Comparison of ENCODE assay signal across 10 cellular contexts in the genomic region with DNA sequence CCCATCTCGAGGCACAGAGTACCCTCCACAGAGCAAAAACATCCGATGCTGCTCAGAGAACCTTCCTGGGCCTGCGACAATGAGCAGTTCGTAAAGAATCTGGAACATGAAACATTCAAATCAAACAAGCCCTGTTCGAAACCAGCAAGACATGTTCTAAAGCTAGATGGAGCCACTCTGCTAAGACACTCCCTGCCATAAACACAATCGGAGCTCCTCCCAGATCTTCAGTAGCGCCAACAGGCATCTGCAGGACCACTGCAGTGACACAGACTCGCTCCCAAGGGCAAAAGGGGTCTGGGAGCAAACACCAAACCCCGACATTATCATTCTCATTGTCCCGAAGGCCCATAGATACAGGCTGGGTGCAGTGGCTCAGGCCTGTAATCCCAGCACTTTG.
DNase-seq lines count a peak whose midpoint lies in the region; ATAC-seq, FAIRE-seq and TF ChIP-seq lines count a peak whose summit lies in the region.
"Had no signal": no experiment of that assay in that cellular context is flagged by ENCODE, and none has a peak within 500 bp of the region (broad histone marks: within the 10 kb centered on the region; RNA-seq: fewer than 3 reads in every experiment).

No MANE protein-coding gene starts in this region.

- peaks cover 2 to 34% of the 10 kb centered on the region in 2 experiments; a peak in 4 of 5 replicates for H3K36me3 ChIP-seq in HepG2 (replicated peaks in 1 of 2; ENCODE audit: control insufficient read depth in 1 of 2, insufficient read depth in 2 of 2, low read length in 2 of 2)
- H3K36me3 ChIP-seq in naive thymus-derived CD4-positive, alpha-beta T cell (ENCODE audit: control insufficient read depth in 2 of 3, insufficient read depth in 3 of 3, low read length in 3 of 3): no peaks in the 10 kb centered on the region

- no peak overlapping the region for H2AFZ ChIP-seq in HepG2 (ENCODE audit: low read length)

- BruUV-seq in HepG2 (replicated peaks; lab: Mats Ljungman, UMichigan): no TSS peak

- peaks cover 53% of the 10 kb centered on the region for H3K4me1 Mint-ChIP-seq in dendritic cell treated with granulocyte-macrophage colony-stimulating factor and Interleukin-4, amounts not matched to agents 40 ng/mL and 50 ng/mL, for 4 days (ENCODE audit: low read depth)
- peaks cover 0 to 2% (median 0%) of the 10 kb centered on the region in 7 donors for H3K4me1 Mint-ChIP-seq in naive thymus-derived CD4-positive, alpha-beta T cell
- no peaks in the 10 kb centered on the region for H3K4me1 Mint-ChIP-seq in activated T-cell treated with anti-CD3 and anti-CD28 coated beads, Interleukin-2, amount 50 U/mL, for 4 hours (ENCODE audit: low read depth)

- H3K4me1 ChIP-seq in HepG2 (ENCODE audit: insufficient read depth, low read length): peaks cover 67% of the 10 kb centered on the region
- no peaks in the 10 kb centered on the region for H3K4me1 ChIP-seq in naive thymus-derived CD4-positive, alpha-beta T cell (ENCODE audit: control insufficient read depth in 2 of 2, insufficient read depth in 2 of 2, low read length in 2 of 2)

- H3K4me2 ChIP-seq in HepG2 (ENCODE audit: low read depth, low read length): no peak overlapping the region

- POLR2A ChIA-PET in HepG2 (lab: Yijun Ruan, JAX): interaction anchor here (0.6 to 1.1 kb wide), 2 partner anchors 10 to 16 kb away, joined by 3 read pairs; no protein-coding TSS in a partner anchor
- POLR2A ChIA-PET in naive thymus-derived CD4-positive, alpha-beta T cell (lab: Charles Lee): no interaction called here

- H3K9me3 Mint-ChIP-seq in dendritic cell treated with granulocyte-macrophage colony-stimulating factor and Interleukin-4, amounts not matched to agents 40 ng/mL and 50 ng/mL, for 4 days: no peaks in the 10 kb centered on the region
- H3K9me3 Mint-ChIP-seq in naive thymus-derived CD4-positive, alpha-beta T cell: peaks cover 0 to 4% (median 0%) of the 10 kb centered on the region in 11 donors
- no peaks in the 10 kb centered on the region for H3K9me3 Mint-ChIP-seq in activated T-cell treated with anti-CD3 and anti-CD28 coated beads, Interleukin-2, amount 50 U/mL, for 4 hours
- H3K9me3 Mint-ChIP-seq: WTC11 had no signal

- no peak for DNase-seq in HFF-Myc (ENCODE audit: extremely low read depth, low read depth)
- DNase-seq in HepG2 (ENCODE audit: low spot score): no peak
- peak in 1 of 49 donors; percentile 33 for DNase-seq in substantia nigra (lab: John Stamatoyannopoulos, UW)
- no peak for DNase-seq in naive thymus-derived CD4-positive, alpha-beta T cell
- DNase-seq in activated T-cell treated with anti-CD3 and anti-CD28 coated beads, Interleukin-2, amount 50 U/mL, for 4 hours: no peak
- no peak for DNase-seq in cortex of kidney (lab: John Stamatoyannopoulos, UW)
- no peak for DNase-seq in HPDE6-E6E7 (ENCODE audit: extremely low spot score)
- DNase-seq: NCI-H526 treated with DMSO at 0.1 percent for 48 hours had no signal

- H3K27ac ChIP-seq in HepG2 (ENCODE audit: extremely low read length, insufficient read depth, low read length): no peak overlapping the region
- H3K27ac ChIP-seq in substantia nigra (ENCODE audit: low read depth, low read length, poor library complexity, severe bottlenecking): peak overlapping the region; percentile 33
- H3K27ac ChIP-seq in naive thymus-derived CD4-positive, alpha-beta T cell (ENCODE audit: low read depth, low read length): no peak overlapping the region

- in situ Hi-C loops in HepG2 (cut with HindIII; ENCODE audit: extremely low pct_ligation_motif_present, low pct_unique_long_range_greater_than_20kb): no loop called here

- ATAC-seq in HepG2: no peak
- no peak for ATAC-seq in naive thymus-derived CD4-positive, alpha-beta T cell
- no peak for ATAC-seq in activated T-cell treated with anti-CD3 and anti-CD28 coated beads, Interleukin-2, amount 50 U/mL, for 4 hours
- ATAC-seq: WTC11 had no signal

- TF ChIP-seq POLR2A in HepG2 (IDR thresholded peaks at IDR 0.05; ENCODE audit: insufficient read depth in 1 of 2, low read depth in 2 of 2, low read length in 2 of 2): no peak

- peak overlapping the region; percentile 71 for H3K27ac Mint-ChIP-seq in dendritic cell treated with granulocyte-macrophage colony-stimulating factor and Interleukin-4, amounts not matched to agents 40 ng/mL and 50 ng/mL, for 4 days
- no peak overlapping the region for H3K27ac Mint-ChIP-seq in naive thymus-derived CD4-positive, alpha-beta T cell
- H3K27ac Mint-ChIP-seq: WTC11 had no signal

- intact Hi-C loops in dendritic cell treated with granulocyte-macrophage colony-stimulating factor and Interleukin-4, amounts not matched to agents 40 ng/mL and 50 ng/mL, for 4 days (cut with micrococcal nuclease): loop anchor here (10.0 kb wide), 1 partner anchor 116 kb away; no protein-coding TSS in a partner anchor
- intact Hi-C loops in HepG2 (cut with micrococcal nuclease; ENCODE audit: unreplicated experiment): no loop called here
- intact Hi-C loops in naive thymus-derived CD4-positive, alpha-beta T cell (cut with micrococcal nuclease): no loop called here

- TF ChIP-seq EP300 in HepG2 (IDR thresholded peaks at IDR 0.05; ENCODE audit: low read depth in 2 of 2, low read length in 2 of 2): no peak
- no peak for TF ChIP-seq EP300 in HepG2 (CRISPR knock-in tag; IDR thresholded peaks at IDR 0.05; ENCODE audit: borderline replicate concordance)

- peaks cover 83% of the 10 kb centered on the region for H3K79me2 ChIP-seq in HepG2 (ENCODE audit: insufficient read depth, low read length)

- H3K4me3 ChIP-seq in HFF-Myc (replicated peaks; ENCODE audit: low read depth, low read length): no peak overlapping the region
- no peak overlapping the region for H3K4me3 ChIP-seq in HepG2 (replicated peaks in 1 of 3; ENCODE audit: insufficient read depth in 1 of 3, low read depth in 2 of 3, low read length in 3 of 3)
- H3K4me3 ChIP-seq in naive thymus-derived CD4-positive, alpha-beta T cell (ENCODE audit: low read length): no peak overlapping the region

- CTCF ChIA-PET in HepG2 (lab: Yijun Ruan, JAX; ENCODE audit: low intra/inter-chr PET ratio, low total read pairs): no interaction called here
- CTCF ChIA-PET in naive thymus-derived CD4-positive, alpha-beta T cell (lab: Charles Lee): no interaction called here

- peaks cover 39% of the 10 kb centered on the region for H3K36me3 Mint-ChIP-seq in dendritic cell treated with granulocyte-macrophage colony-stimulating factor and Interleukin-4, amounts not matched to agents 40 ng/mL and 50 ng/mL, for 4 days (ENCODE audit: low read depth)
- H3K36me3 Mint-ChIP-seq in naive thymus-derived CD4-positive, alpha-beta T cell: no peaks in the 10 kb centered on the region
- no peaks in the 10 kb centered on the region for H3K36me3 Mint-ChIP-seq in activated T-cell treated with anti-CD3 and anti-CD28 coated beads, Interleukin-2, amount 50 U/mL, for 4 hours (ENCODE audit: insufficient read depth)
- H3K36me3 Mint-ChIP-seq: WTC11 had no signal

- no peak overlapping the region for H3K9ac ChIP-seq in HepG2 (ENCODE audit: insufficient read depth, low read depth, low read length)

- H3K27me3 ChIP-seq in HepG2 (ENCODE audit: control insufficient read depth in 1 of 2, insufficient read depth in 2 of 2, low read length in 2 of 2): no peaks in the 10 kb centered on the region
- H3K27me3 ChIP-seq in naive thymus-derived CD4-positive, alpha-beta T cell (ENCODE audit: control insufficient read depth in 2 of 2, insufficient read depth in 2 of 2, low read length in 2 of 2): no peaks in the 10 kb centered on the region

- TF ChIP-seq RAD21 in HepG2 (CRISPR knock-in tag; IDR thresholded peaks at IDR 0.05): no peak

- H3K27me3 Mint-ChIP-seq in dendritic cell treated with granulocyte-macrophage colony-stimulating factor and Interleukin-4, amounts not matched to agents 40 ng/mL and 50 ng/mL, for 4 days: peaks cover 3% of the 10 kb centered on the region
- peaks cover 0 to 13% (median 3%) of the 10 kb centered on the region in 5 donors for H3K27me3 Mint-ChIP-seq in naive thymus-derived CD4-positive, alpha-beta T cell
- H3K27me3 Mint-ChIP-seq in activated T-cell treated with anti-CD3 and anti-CD28 coated beads, Interleukin-2, amount 50 U/mL, for 4 hours (ENCODE audit: low read depth): no peaks in the 10 kb centered on the region

- no peak for FAIRE-seq in HepG2 (lab: Jason Lieb, UNC)

- peaks cover 3% of the 10 kb centered on the region; the same call in 1 of the 2 replicates for H4K20me1 ChIP-seq in HepG2 (ENCODE audit: insufficient read depth, low read length)

- H3K4me3 Mint-ChIP-seq in dendritic cell treated with granulocyte-macrophage colony-stimulating factor and Interleukin-4, amounts not matched to agents 40 ng/mL and 50 ng/mL, for 4 days: no peak overlapping the region
- no peak overlapping the region for H3K4me3 Mint-ChIP-seq in naive thymus-derived CD4-positive, alpha-beta T cell
- no peak overlapping the region for H3K4me3 Mint-ChIP-seq in activated T-cell treated with anti-CD3 and anti-CD28 coated beads, Interleukin-2, amount 50 U/mL, for 4 hours
- H3K4me3 Mint-ChIP-seq: WTC11 had no signal

- no peaks in the 10 kb centered on the region for H3K9me3 ChIP-seq in HepG2 (ENCODE audit: low read length)
- no peaks in the 10 kb centered on the region for H3K9me3 ChIP-seq in naive thymus-derived CD4-positive, alpha-beta T cell (ENCODE audit: control insufficient read depth in 2 of 3, low read length in 3 of 3)

- TF ChIP-seq CTCF in HFF-Myc (IDR thresholded peaks at IDR 0.05; ENCODE audit: low read depth, low read length, missing control alignments) (peak; percentile 4), HepG2 (CRISPR knock-in tag; IDR thresholded peaks at IDR 0.05) (no peak)

- WGBS in HepG2 (ENCODE audit: low lambda C conversion rate): 96% methylated on average over 10 of the region's 10 CpGs

TF ChIP-seq in HepG2, 621 proteins besides CTCF, POLR2A, EP300 and RAD21:
- TF ChIP-seq YEATS4 (CRISPR knock-in tag; IDR thresholded peaks at IDR 0.05; ENCODE audit: borderline replicate concordance): no peak
- TF ChIP-seq STAG1 (CRISPR knock-in tag; IDR thresholded peaks at IDR 0.05): peak; percentile 5; the same call in 1 of the 2 replicates
- TF ChIP-seq TP53 (CRISPR knock-in tag; conservative IDR thresholded peaks at IDR 0.05): no peak
- no peak for TF ChIP-seq HCFC1 (IDR thresholded peaks at IDR 0.05; ENCODE audit: low read depth, low read length)
TF ChIP-seq in HepG2: peak in this region for 1.
